ENCODE assay signal across 11 cellular contexts in genomic region chrX:71698299-71699022, GRCh38. TPM values are rescaled to one million over a fixed set of nuclear protein-coding genes. Genes with fewer than 3 reads are reported as not detected.
DNase-seq lines count a peak whose midpoint lies in the region; ATAC-seq and TF ChIP-seq lines count a peak whose summit lies in the region.
"Not testable (repeated sequence)": the region's sequence is repeated elsewhere in the genome, so short reads cannot be mapped to it uniquely, and the experiment has no call there.
"Had no signal": no experiment of that assay in that cellular context is flagged by ENCODE, and none has a peak within 500 bp of the region (broad histone marks: within the 10 kb centered on the region; RNA-seq: fewer than 3 reads in every experiment).

No MANE protein-coding gene starts in this region.

- not testable (repeated sequence) for H4K20me1 ChIP-seq in DND-41 (ENCODE audit: insufficient read depth, low read length)

- not testable (repeated sequence) for H3K27ac ChIP-seq in DND-41 (ENCODE audit: low read length); right cardiac atrium (ENCODE audit: low read length)

- not testable (repeated sequence) for H3K9me3 Mint-ChIP-seq in activated T-cell treated with anti-CD3 and anti-CD28 coated beads, Interleukin-2, amount 50 U/mL, for 4 hours; central memory CD8-positive, alpha-beta T cell; naive thymus-derived CD8-positive, alpha-beta T cell

- H3K27me3 ChIP-seq in DND-41 (ENCODE audit: insufficient read depth, low read length, poor library complexity); right cardiac atrium (ENCODE audit: control insufficient read depth, insufficient read depth): not testable (repeated sequence)

- POLR2A ChIA-PET in naive thymus-derived CD8-positive, alpha-beta T cell (lab: Charles Lee), result not testable (repeated sequence)

- peak; percentile 60; the same call in 2 of the 3 replicates for ATAC-seq in DND-41 (ENCODE audit: insufficient read depth, low read depth)
- peak; percentile 69 for ATAC-seq in T-helper 17 cell
- peak; percentile 46 to 58 for ATAC-seq in activated T-cell treated with anti-CD3 and anti-CD28 coated beads, Interleukin-2, amount 50 U/mL, for 4 hours
- peak; percentile 47 for ATAC-seq in central memory CD8-positive, alpha-beta T cell (replicated peaks; ENCODE audit: extremely low read depth, poor library complexity, severe bottlenecking)
- ATAC-seq in Right ventricle myocardium superior (ENCODE audit: poor library complexity), result peak; percentile 73
- ATAC-seq in right cardiac atrium, result peak; percentile 55 to 63
- ATAC-seq in naive thymus-derived CD8-positive, alpha-beta T cell, result peak; percentile 77 to 83

- H3K79me2 ChIP-seq in DND-41 (ENCODE audit: insufficient read depth, low read length), result not testable (repeated sequence)

- not testable (repeated sequence) for DNase-seq in DND-41; T-helper 17 cell; activated T-cell treated with anti-CD3 and anti-CD28 coated beads, Interleukin-2, amount 50 U/mL, for 4 hours; central memory CD8-positive, alpha-beta T cell (ENCODE audit: low spot score in 2 of 2); Right ventricle myocardium superior; right cardiac atrium; naive thymus-derived CD8-positive, alpha-beta T cell

- H3K9me3 ChIP-seq in DND-41 (ENCODE audit: insufficient read depth, low read length, severe bottlenecking); T-helper 17 cell (ENCODE audit: control insufficient read depth, low read length, poor library complexity, severe bottlenecking); right cardiac atrium (ENCODE audit: control insufficient read depth, low read length): not testable (repeated sequence)

- H3K4me3 Mint-ChIP-seq in T-helper 17 cell; activated T-cell treated with anti-CD3 and anti-CD28 coated beads, Interleukin-2, amount 50 U/mL, for 4 hours; central memory CD8-positive, alpha-beta T cell; naive thymus-derived CD8-positive, alpha-beta T cell: not testable (repeated sequence)

- intact Hi-C loops in Right ventricle myocardium superior (cut with DNase I); right cardiac atrium (cut with DNase I): not testable (repeated sequence)

- not testable (repeated sequence) for H3K4me3 ChIP-seq in DND-41 (ENCODE audit: low read depth in 1 of 2, low read length in 2 of 2); right cardiac atrium (ENCODE audit: low read length)

- H3K4me1 Mint-ChIP-seq in T-helper 17 cell; activated T-cell treated with anti-CD3 and anti-CD28 coated beads, Interleukin-2, amount 50 U/mL, for 4 hours (ENCODE audit: low read depth); central memory CD8-positive, alpha-beta T cell; naive thymus-derived CD8-positive, alpha-beta T cell: not testable (repeated sequence)

- TF ChIP-seq CTCF in DND-41 (IDR thresholded peaks at IDR 0.05; ENCODE audit: borderline replicate concordance, extremely low read depth, low read length, poor library complexity, severe bottlenecking), result not testable (repeated sequence)

- not testable (repeated sequence) for H3K27me3 Mint-ChIP-seq in T-helper 17 cell; activated T-cell treated with anti-CD3 and anti-CD28 coated beads, Interleukin-2, amount 50 U/mL, for 4 hours (ENCODE audit: low read depth); central memory CD8-positive, alpha-beta T cell; naive thymus-derived CD8-positive, alpha-beta T cell

- H3K36me3 Mint-ChIP-seq in T-helper 17 cell (ENCODE audit: low read depth); activated T-cell treated with anti-CD3 and anti-CD28 coated beads, Interleukin-2, amount 50 U/mL, for 4 hours (ENCODE audit: insufficient read depth); central memory CD8-positive, alpha-beta T cell (ENCODE audit: insufficient read depth); naive thymus-derived CD8-positive, alpha-beta T cell: not testable (repeated sequence)

- H3K4me2 ChIP-seq in DND-41 (ENCODE audit: insufficient read depth, low read length), result not testable (repeated sequence)

- not testable (repeated sequence) for H3K9ac ChIP-seq in DND-41 (ENCODE audit: low read depth, low read length)

- not testable (repeated sequence) for H3K27ac Mint-ChIP-seq in T-helper 17 cell; central memory CD8-positive, alpha-beta T cell (ENCODE audit: low read depth); naive thymus-derived CD8-positive, alpha-beta T cell

- H3K4me1 ChIP-seq in DND-41 (ENCODE audit: insufficient read depth, low read length); right cardiac atrium (ENCODE audit: control insufficient read depth, insufficient read depth, low read length): not testable (repeated sequence)

- not testable (repeated sequence) for H2AFZ ChIP-seq in DND-41 (ENCODE audit: low read depth, low read length)

- H3K36me3 ChIP-seq in DND-41 (ENCODE audit: insufficient read depth, low read length), result not testable (repeated sequence)

- WGBS in right cardiac atrium, result no CpG with 5 or more reads among the region's 12 CpGs

RNA-seq across cellular contexts. Expression of gene CXorf49, which starts 19.6 kb away (rescaled TPM):
- not detected for total RNA-seq in T-helper 17 cell
- not detected for total RNA-seq in activated T-cell treated with anti-CD3 and anti-CD28 coated beads, Interleukin-2, amount 50 U/mL, for 4 hours
- not detected for total RNA-seq in Right ventricle myocardium superior
- total RNA-seq in right cardiac atrium, result not detected
- not detected for polyA plus RNA-seq in right cardiac atrium
- not detected for total RNA-seq in naive thymus-derived CD8-positive, alpha-beta T cell
- not detected for polyA plus RNA-seq in naive thymus-derived CD8-positive, alpha-beta T cell
- total RNA-seq: CD4-positive, alpha-beta memory T cell; G401; H4; HepG2 had no signal
- polyA plus RNA-seq: CD4-positive, alpha-beta memory T cell; HepG2 had no signal
